In genomic region chr3:129549006-129549800, GRCh38 we compare ENCODE assay signal across 13 cellular contexts. TPM values are rescaled to one million over a fixed set of nuclear protein-coding genes. Genes with fewer than 3 reads are reported as not detected.
DNase-seq lines count a peak whose midpoint lies in the region; ATAC-seq and TF ChIP-seq lines count a peak whose summit lies in the region.
"Had no signal": no experiment of that assay in that cellular context is flagged by ENCODE, and none has a peak within 500 bp of the region (broad histone marks: within the 10 kb centered on the region; RNA-seq: fewer than 3 reads in every experiment).

No MANE protein-coding gene starts in this region.

- H3K36me3 Mint-ChIP-seq in CD14-positive monocyte, result no peaks in the 10 kb centered on the region
- no peaks in the 10 kb centered on the region for H3K36me3 Mint-ChIP-seq in stimulated activated memory B cell treated with anti-CD40 and anti-IgM and Interleukin-4, amounts not matched to agents 10 μg/mL and 1 μg/mL and 100 μg/mL, for 72 hours
- H3K36me3 Mint-ChIP-seq: mesothelial cell of epicardium had no signal

- no peaks in the 10 kb centered on the region for H3K27me3 ChIP-seq in lower lobe of right lung (ENCODE audit: low read depth)

- peaks cover 0 to 6% (median 0%) of the 10 kb centered on the region in 3 donors for H3K27me3 Mint-ChIP-seq in CD14-positive monocyte (ENCODE audit: low read depth in 3 of 3)
- peaks cover 9% of the 10 kb centered on the region for H3K27me3 Mint-ChIP-seq in stimulated activated memory B cell treated with anti-CD40 and anti-IgM and Interleukin-4, amounts not matched to agents 10 μg/mL and 1 μg/mL and 100 μg/mL, for 72 hours

- intact Hi-C loops in CD14-positive monocyte (cut with micrococcal nuclease) (no loop called here), lower lobe of right lung (cut with DNase I) (no loop called here)

- H3K27ac ChIP-seq in lower lobe of right lung, result no peak overlapping the region

- H3K4me3 ChIP-seq in lower lobe of right lung, result no peak overlapping the region

- no peaks in the 10 kb centered on the region for H3K9me3 Mint-ChIP-seq in CD14-positive monocyte
- H3K9me3 Mint-ChIP-seq in stimulated activated memory B cell treated with anti-CD40 and anti-IgM and Interleukin-4, amounts not matched to agents 10 μg/mL and 1 μg/mL and 100 μg/mL, for 72 hours, result no peaks in the 10 kb centered on the region
- H3K9me3 Mint-ChIP-seq: IgD-negative memory B cell, mesothelial cell of epicardium had no signal

- peak overlapping the region; percentile 70 to 92 (median 89) for H3K27ac Mint-ChIP-seq in CD14-positive monocyte
- no peak overlapping the region for H3K27ac Mint-ChIP-seq in stimulated activated memory B cell treated with anti-CD40 and anti-IgM and Interleukin-4, amounts not matched to agents 10 μg/mL and 1 μg/mL and 100 μg/mL, for 72 hours
- H3K27ac Mint-ChIP-seq: IgD-negative memory B cell, mesothelial cell of epicardium, progenitor cell of endocrine pancreas had no signal

- no peaks in the 10 kb centered on the region for H3K9me3 ChIP-seq in lower lobe of right lung

- H3K4me3 Mint-ChIP-seq in CD14-positive monocyte, result no peak overlapping the region
- H3K4me3 Mint-ChIP-seq in stimulated activated memory B cell treated with anti-CD40 and anti-IgM and Interleukin-4, amounts not matched to agents 10 μg/mL and 1 μg/mL and 100 μg/mL, for 72 hours, result no peak overlapping the region
- H3K4me3 Mint-ChIP-seq: IgD-negative memory B cell, mesothelial cell of epicardium had no signal

- H3K36me3 ChIP-seq in lower lobe of right lung, result no peaks in the 10 kb centered on the region

- no peak for TF ChIP-seq CTCF in CD14-positive monocyte (IDR thresholded peaks at IDR 0.05)
- no peak for TF ChIP-seq CTCF in lower lobe of right lung (IDR thresholded peaks at IDR 0.05)

- peak; percentile 78 for DNase-seq in CD14-positive monocyte (ENCODE audit: low spot score)
- peak; percentile 6 for DNase-seq in LoVo (ENCODE audit: low spot score)
- DNase-seq in amniotic epithelial cell (ENCODE audit: low read depth), result peak; percentile 61
- peak; percentile 33 for DNase-seq in kidney glomerular epithelial cell (lab: John Stamatoyannopoulos, UW)
- no peak for DNase-seq in lower lobe of right lung
- DNase-seq in left lobe of liver (ENCODE audit: low spot score), result no peak
- no peak for DNase-seq in NCI-H2227 (lab: John Stamatoyannopoulos, UW; ENCODE audit: unreplicated experiment)
- DNase-seq: T-helper 9 cell had no signal

- ATAC-seq in lower lobe of right lung (no peak), left lobe of liver (no peak)
- ATAC-seq in stimulated activated memory B cell treated with anti-CD40 and anti-IgM and Interleukin-4, amounts not matched to agents 10 μg/mL and 1 μg/mL and 100 μg/mL, for 72 hours, result no peak

- peaks cover 10% of the 10 kb centered on the region for H3K4me1 ChIP-seq in lower lobe of right lung

- H3K4me1 Mint-ChIP-seq in CD14-positive monocyte, result peaks cover 41% of the 10 kb centered on the region
- H3K4me1 Mint-ChIP-seq in stimulated activated memory B cell treated with anti-CD40 and anti-IgM and Interleukin-4, amounts not matched to agents 10 μg/mL and 1 μg/mL and 100 μg/mL, for 72 hours, result peaks cover 3% of the 10 kb centered on the region

RNA-seq across cellular contexts. Expression of gene H1-8, which starts 6.2 kb away (rescaled TPM):
- not detected for polyA plus RNA-seq in CD14-positive monocyte
- total RNA-seq in lower lobe of right lung, result not detected
- not detected for total RNA-seq in left lobe of liver
- total RNA-seq: activated CD8-positive, alpha-beta memory T cell treated with anti-CD3 and anti-CD28 coated beads for 36 hours; mesothelial cell of epicardium; progenitor cell of endocrine pancreas had no signal
- polyA plus RNA-seq: IgD-negative memory B cell had no signal

RNA-seq across cellular contexts. Expression of gene RHO, which starts 20.8 kb away (rescaled TPM):
- not detected for polyA plus RNA-seq in CD14-positive monocyte
- total RNA-seq in lower lobe of right lung (not detected), left lobe of liver (not detected)
- total RNA-seq: activated CD8-positive, alpha-beta memory T cell treated with anti-CD3 and anti-CD28 coated beads for 36 hours had no signal
- polyA plus RNA-seq: IgD-negative memory B cell had no signal

RNA-seq across cellular contexts. Expression of gene PLXND1, which starts 57.3 kb away (rescaled TPM):
- 1 to 10 TPM; 7.1 to 9.9 TPM for polyA plus RNA-seq in CD14-positive monocyte
- 233 TPM for total RNA-seq in lower lobe of right lung
- total RNA-seq in left lobe of liver, result 29.5 TPM

Comparison
In these comparisons a context has a peak if more than half of its experiments do, and no peak if none do; other contexts are left out.
1. DNase-seq: peak in CD14-positive monocyte (single experiment), LoVo (single experiment), amniotic epithelial cell (single experiment) and kidney glomerular epithelial cell (single experiment); none in lower lobe of right lung (single experiment), left lobe of liver (single experiment) and NCI-H2227 (single experiment).